In the genomic region with DNA sequence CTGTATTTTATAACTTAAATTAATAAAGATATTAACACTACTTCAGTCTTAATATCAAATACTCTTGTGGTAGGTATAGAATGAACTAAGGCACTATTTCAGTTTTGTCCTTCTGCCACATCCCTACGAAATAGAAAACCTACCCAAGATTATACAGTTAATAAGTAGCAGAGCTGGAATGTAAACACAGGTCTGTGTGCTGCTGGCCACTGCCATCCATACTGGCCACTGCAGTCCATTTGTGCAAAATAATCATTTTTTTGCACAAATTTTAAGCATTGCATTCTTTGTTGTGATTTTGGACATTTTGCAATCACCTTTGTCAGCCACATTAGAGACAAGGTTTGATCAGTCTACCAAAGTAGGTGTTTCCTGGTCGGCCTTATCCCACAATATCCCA, we compare ENCODE assay signal across 1 cellular context.
TF ChIP-seq lines count a peak whose summit lies in the region.

No MANE protein-coding gene starts in this region.

TF ChIP-seq in IMR-90, 13 proteins besides CTCF, POLR2A, EP300 and RAD21:
- TF ChIP-seq CEBPB (IDR thresholded peaks at IDR 0.05; ENCODE audit: low read depth, low read length) (no peak), NFE2L2 (IDR thresholded peaks at IDR 0.05; ENCODE audit: low read depth, low read length) (no peak), RCOR1 (IDR thresholded peaks at IDR 0.05; ENCODE audit: insufficient replicate concordance, low read length) (no peak), CHD1 (IDR thresholded peaks at IDR 0.05; ENCODE audit: low read depth, low read length) (no peak), RFX5 (IDR thresholded peaks at IDR 0.05; ENCODE audit: low read depth, low read length) (no peak), SMC3 (IDR thresholded peaks at IDR 0.05; ENCODE audit: low read depth, low read length) (no peak), BHLHE40 (IDR thresholded peaks at IDR 0.05; ENCODE audit: low read depth, low read length) (no peak), MAZ (IDR thresholded peaks at IDR 0.05; ENCODE audit: borderline replicate concordance, low read depth, low read length) (no peak), MAFK (IDR thresholded peaks at IDR 0.05; ENCODE audit: low read depth, low read length) (no peak), FOS (IDR thresholded peaks at IDR 0.05; ENCODE audit: low read depth, low read length) (no peak), MXI1 (IDR thresholded peaks at IDR 0.05; ENCODE audit: borderline replicate concordance, low read depth, low read length) (no peak)
- TF ChIP-seq, protein P1, sequence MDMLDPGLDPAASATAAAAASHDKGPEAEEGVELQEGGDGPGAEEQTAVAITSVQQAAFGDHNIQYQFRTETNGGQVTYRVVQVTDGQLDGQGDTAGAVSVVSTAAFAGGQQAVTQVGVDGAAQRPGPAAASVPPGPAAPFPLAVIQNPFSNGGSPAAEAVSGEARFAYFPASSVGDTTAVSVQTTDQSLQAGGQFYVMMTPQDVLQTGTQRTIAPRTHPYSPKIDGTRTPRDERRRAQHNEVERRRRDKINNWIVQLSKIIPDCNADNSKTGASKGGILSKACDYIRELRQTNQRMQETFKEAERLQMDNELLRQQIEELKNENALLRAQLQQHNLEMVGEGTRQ (IDR thresholded peaks at IDR 0.05; ENCODE audit: low read depth, low read length), result no peak
- TF ChIP-seq, protein P2, sequence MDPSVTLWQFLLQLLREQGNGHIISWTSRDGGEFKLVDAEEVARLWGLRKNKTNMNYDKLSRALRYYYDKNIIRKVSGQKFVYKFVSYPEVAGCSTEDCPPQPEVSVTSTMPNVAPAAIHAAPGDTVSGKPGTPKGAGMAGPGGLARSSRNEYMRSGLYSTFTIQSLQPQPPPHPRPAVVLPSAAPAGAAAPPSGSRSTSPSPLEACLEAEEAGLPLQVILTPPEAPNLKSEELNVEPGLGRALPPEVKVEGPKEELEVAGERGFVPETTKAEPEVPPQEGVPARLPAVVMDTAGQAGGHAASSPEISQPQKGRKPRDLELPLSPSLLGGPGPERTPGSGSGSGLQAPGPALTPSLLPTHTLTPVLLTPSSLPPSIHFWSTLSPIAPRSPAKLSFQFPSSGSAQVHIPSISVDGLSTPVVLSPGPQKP (IDR thresholded peaks at IDR 0.05; ENCODE audit: borderline replicate concordance, low read depth, low read length), result no peak
